35 cellular contexts compared by ENCODE assay signal in genomic region chr12:6736754-6737153, GRCh38. TPM values are rescaled to one million over a fixed set of nuclear protein-coding genes. Genes with fewer than 3 reads are reported as not detected.
"Had no signal": no experiment of that assay in that cellular context is flagged by ENCODE, and none has a peak within 500 bp of the region (broad histone marks: within the 10 kb centered on the region; RNA-seq: fewer than 3 reads in every experiment).

No MANE protein-coding gene starts in this region.

- H3K27ac ChIP-seq: ascending aorta, cardiac muscle cell, colonic mucosa had no signal

- H3K36me3 Mint-ChIP-seq: activated CD8-positive, alpha-beta memory T cell treated with anti-CD3 and anti-CD28 coated beads, Interleukin-2, amount 10 ng/mL, durations not matched to agents 7 days and 5 days had no signal

- H3K9me3 ChIP-seq: ascending aorta, breast epithelium, colonic mucosa, esophagus squamous epithelium, gastroesophageal sphincter had no signal

- H3K4me3 Mint-ChIP-seq: activated B cell treated with CpG ODN at 0.5 μM for 24 hours; activated CD8-positive, alpha-beta memory T cell treated with anti-CD3 and anti-CD28 coated beads, Interleukin-2, amount 10 ng/mL, durations not matched to agents 7 days and 5 days; activated CD8-positive, alpha-beta T cell treated with anti-CD3 and anti-CD28 coated beads, Interleukin-2, amount 10 ng/mL, durations not matched to agents 7 days and 5 days; activated naive CD4-positive, alpha-beta T cell treated with anti-CD3 and anti-CD28 coated beads, Interleukin-2, amount 50 U/mL, for 24 hours; activated naive CD8-positive, alpha-beta T cell treated with anti-CD3 and anti-CD28 coated beads for 36 hours; activated naive CD8-positive, alpha-beta T cell treated with anti-CD3 and anti-CD28 coated beads, Interleukin-2, amount 50 U/mL, for 24 hours; activated T-cell treated with anti-CD3 and anti-CD28 coated beads, Interleukin-2, amount 50 U/mL, for 72 hours; brain; T-helper 17 cell; T-helper 2 cell treated with Interferon-gamma antibody and Interleukin-4, amounts not matched to agents 5 μg/mL and 100 μg/mL, for 36 hours had no signal

- H3K4me1 ChIP-seq: ascending aorta, breast epithelium, colonic mucosa had no signal

- H3K27me3 Mint-ChIP-seq: activated B cell treated with CpG ODN at 0.5 μM for 24 hours; activated CD8-positive, alpha-beta memory T cell treated with anti-CD3 and anti-CD28 coated beads, Interleukin-2, amount 10 ng/mL, durations not matched to agents 7 days and 5 days; activated naive CD4-positive, alpha-beta T cell treated with anti-CD3 and anti-CD28 coated beads, Interleukin-2, amount 50 U/mL, for 24 hours; activated naive CD8-positive, alpha-beta T cell treated with anti-CD3 and anti-CD28 coated beads for 36 hours; activated naive CD8-positive, alpha-beta T cell treated with anti-CD3 and anti-CD28 coated beads, Interleukin-2, amount 50 U/mL, for 24 hours; brain; T-helper 17 cell had no signal

- H3K27me3 ChIP-seq: ascending aorta, breast epithelium, cardiac muscle cell, colonic mucosa, dorsolateral prefrontal cortex, esophagus squamous epithelium, gastroesophageal sphincter had no signal

- H3K4me3 ChIP-seq: ascending aorta, breast epithelium, cardiac muscle cell, colonic mucosa, dorsolateral prefrontal cortex, esophagus squamous epithelium, gastroesophageal sphincter had no signal

- ATAC-seq: activated CD4-positive, CD25-positive, alpha-beta regulatory T cell treated with anti-CD3 and anti-CD28 coated beads, Interleukin-2, amount 50 U/mL, for 24 hours; activated CD8-positive, alpha-beta memory T cell treated with anti-CD3 and anti-CD28 coated beads, Interleukin-2, amount 10 ng/mL, durations not matched to agents 7 days and 5 days; activated CD8-positive, alpha-beta T cell treated with anti-CD3 and anti-CD28 coated beads, Interleukin-2, amount 10 ng/mL, durations not matched to agents 7 days and 5 days; activated naive CD8-positive, alpha-beta T cell treated with anti-CD3 and anti-CD28 coated beads, Interleukin-2, amount 50 U/mL, for 24 hours; activated T-cell treated with anti-CD3 and anti-CD28 coated beads, Interleukin-2, amount 50 U/mL, for 72 hours; gastroesophageal sphincter; T-helper 17 cell had no signal

- H3K27ac Mint-ChIP-seq: activated B cell treated with CpG ODN at 0.5 μM for 24 hours; activated CD8-positive, alpha-beta memory T cell treated with anti-CD3 and anti-CD28 coated beads, Interleukin-2, amount 10 ng/mL, durations not matched to agents 7 days and 5 days; activated CD8-positive, alpha-beta T cell treated with anti-CD3 and anti-CD28 coated beads, Interleukin-2, amount 10 ng/mL, durations not matched to agents 7 days and 5 days; activated naive CD4-positive, alpha-beta T cell treated with anti-CD3 and anti-CD28 coated beads, Interleukin-2, amount 50 U/mL, for 24 hours; activated naive CD8-positive, alpha-beta T cell treated with anti-CD3 and anti-CD28 coated beads for 36 hours; activated naive CD8-positive, alpha-beta T cell treated with anti-CD3 and anti-CD28 coated beads, Interleukin-2, amount 50 U/mL, for 24 hours; activated T-cell treated with anti-CD3 and anti-CD28 coated beads, Interleukin-2, amount 50 U/mL, for 72 hours; T-helper 17 cell; T-helper 2 cell treated with Interferon-gamma antibody and Interleukin-4, amounts not matched to agents 5 μg/mL and 100 μg/mL, for 36 hours had no signal

- DNase-seq: activated B cell treated with CpG ODN at 0.5 μM for 24 hours; activated CD4-positive, alpha-beta T cell treated with anti-CD3 and anti-CD28 coated beads for 48 hours; activated CD4-positive, alpha-beta T cell treated with anti-CD3 and anti-CD28 coated beads, Interleukin-2, amount 50 U/mL, for 1 hour; activated CD4-positive, alpha-beta T cell treated with anti-CD3 and anti-CD28 coated beads, Interleukin-2, amount 50 U/mL, for 48 hours; activated CD8-positive, alpha-beta memory T cell treated with anti-CD3 and anti-CD28 coated beads, Interleukin-2, amount 10 ng/mL, durations not matched to agents 7 days and 5 days; activated CD8-positive, alpha-beta memory T cell treated with anti-CD3 and anti-CD28 coated beads, Interleukin-2, amount 50 U/mL, for 4 hours; activated CD8-positive, alpha-beta T cell treated with anti-CD3 and anti-CD28 coated beads, Interleukin-2, amount 10 ng/mL, durations not matched to agents 7 days and 5 days; activated gamma-delta T cell treated with Interleukin-2 at 50 U/mL for 16 hours; activated naive CD4-positive, alpha-beta T cell treated with Interleukin-2 at 50 U/mL for 16 hours; activated naive CD8-positive, alpha-beta T cell treated with anti-CD3 and anti-CD28 coated beads for 36 hours; activated naive CD8-positive, alpha-beta T cell treated with anti-CD3 and anti-CD28 coated beads, Interleukin-2, amount 50 U/mL, for 24 hours; activated T-cell treated with anti-CD3 and anti-CD28 coated beads, Interleukin-2, amount 50 U/mL, for 1 hour; activated T-cell treated with anti-CD3 and anti-CD28 coated beads, Interleukin-2, amount 50 U/mL, for 72 hours; central memory CD4-positive, alpha-beta T cell; cerebellar nuclear complex; colonic mucosa; dorsolateral prefrontal cortex; effector memory CD4-positive, alpha-beta T cell; esophagus squamous epithelium; foreskin melanocyte; head of caudate nucleus; hippocampal formation; T-helper 1 cell; T-helper 17 cell; T1000 had no signal

- H3K36me3 ChIP-seq: breast epithelium, cardiac muscle cell, colonic mucosa had no signal

- H3K4me1 Mint-ChIP-seq: activated B cell treated with CpG ODN at 0.5 μM for 24 hours had no signal

- H3K9me3 Mint-ChIP-seq: activated B cell treated with CpG ODN at 0.5 μM for 24 hours; activated naive CD4-positive, alpha-beta T cell treated with anti-CD3 and anti-CD28 coated beads, Interleukin-2, amount 50 U/mL, for 24 hours; activated naive CD8-positive, alpha-beta T cell treated with anti-CD3 and anti-CD28 coated beads for 36 hours; activated naive CD8-positive, alpha-beta T cell treated with anti-CD3 and anti-CD28 coated beads, Interleukin-2, amount 50 U/mL, for 24 hours; activated T-cell treated with anti-CD3 and anti-CD28 coated beads, Interleukin-2, amount 50 U/mL, for 72 hours; brain; T-helper 2 cell treated with Interferon-gamma antibody and Interleukin-4, amounts not matched to agents 5 μg/mL and 100 μg/mL, for 36 hours had no signal

RNA-seq across cellular contexts. Expression of gene LAG3, which starts 35.6 kb away (rescaled TPM):
- total RNA-seq: activated B cell treated with CpG ODN at 0.5 μM for 24 hours, ascending aorta, glomerular endothelial cell had no signal

RNA-seq across cellular contexts. Expression of gene PIANP, which starts 36.1 kb away (rescaled TPM):
- total RNA-seq: activated CD8-positive, alpha-beta memory T cell treated with anti-CD3 and anti-CD28 coated beads, Interleukin-2, amount 10 ng/mL, durations not matched to agents 7 days and 5 days; activated CD8-positive, alpha-beta T cell treated with anti-CD3 and anti-CD28 coated beads, Interleukin-2, amount 10 ng/mL, durations not matched to agents 7 days and 5 days; ascending aorta; fibroblast of villous mesenchyme; glomerular endothelial cell had no signal
